Comparison of ENCODE assay signal across 1 cellular context in the genomic region with DNA sequence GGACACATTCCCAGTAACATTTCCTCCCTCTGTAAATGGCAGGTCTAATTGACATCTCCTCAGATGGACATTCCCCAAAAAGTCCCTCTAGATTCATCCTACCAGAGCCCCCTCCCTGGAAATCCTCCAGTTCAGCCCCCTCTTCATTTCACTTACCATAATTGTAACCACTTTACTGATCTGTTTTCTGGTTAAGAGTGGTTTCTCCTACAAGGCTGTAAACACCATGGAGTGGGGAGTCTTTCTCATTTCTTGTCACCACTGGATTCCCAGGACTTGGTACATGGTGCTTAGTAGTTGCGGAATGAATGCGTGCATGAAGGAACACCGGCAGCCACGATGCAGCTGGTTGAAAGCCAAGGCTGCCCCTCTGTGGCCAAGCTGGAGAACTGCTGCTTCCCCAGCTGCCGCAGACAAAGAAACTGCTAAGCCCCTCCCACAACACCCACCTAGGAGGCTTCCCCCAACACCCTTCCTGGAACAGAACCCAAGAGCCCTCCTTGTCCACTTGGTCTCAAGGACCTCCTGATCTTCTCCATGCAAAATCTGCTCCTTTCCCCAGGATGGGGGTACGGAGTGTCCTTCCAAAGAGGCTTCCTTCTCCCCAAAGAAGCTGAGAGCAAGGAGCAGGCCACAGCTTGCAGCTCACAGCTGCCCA.
TF ChIP-seq lines count a peak whose summit lies in the region.

No MANE protein-coding gene starts in this region.

TF ChIP-seq in K562, 482 proteins besides CTCF, POLR2A, EP300 and RAD21 (continues in another document):
- TF ChIP-seq ZNF75A (CRISPR knock-in tag; IDR thresholded peaks at IDR 0.05) = 0 out of 2 replicates have a peak, but pooled peaks have one; percentile 18
- TF ChIP-seq PHTF2 (CRISPR knock-in tag; IDR thresholded peaks at IDR 0.05) = no peak
- no peak; the same call in 1 of the 2 replicates for TF ChIP-seq PREB (CRISPR knock-in tag; IDR thresholded peaks at IDR 0.05)
- TF ChIP-seq MEF2D (tag; conservative IDR thresholded peaks at IDR 0.05; ENCODE audit: low read depth) = no peak
- TF ChIP-seq ZNF407 (IDR thresholded peaks at IDR 0.05; ENCODE audit: low read depth) = no peak
- TF ChIP-seq, protein P1, sequence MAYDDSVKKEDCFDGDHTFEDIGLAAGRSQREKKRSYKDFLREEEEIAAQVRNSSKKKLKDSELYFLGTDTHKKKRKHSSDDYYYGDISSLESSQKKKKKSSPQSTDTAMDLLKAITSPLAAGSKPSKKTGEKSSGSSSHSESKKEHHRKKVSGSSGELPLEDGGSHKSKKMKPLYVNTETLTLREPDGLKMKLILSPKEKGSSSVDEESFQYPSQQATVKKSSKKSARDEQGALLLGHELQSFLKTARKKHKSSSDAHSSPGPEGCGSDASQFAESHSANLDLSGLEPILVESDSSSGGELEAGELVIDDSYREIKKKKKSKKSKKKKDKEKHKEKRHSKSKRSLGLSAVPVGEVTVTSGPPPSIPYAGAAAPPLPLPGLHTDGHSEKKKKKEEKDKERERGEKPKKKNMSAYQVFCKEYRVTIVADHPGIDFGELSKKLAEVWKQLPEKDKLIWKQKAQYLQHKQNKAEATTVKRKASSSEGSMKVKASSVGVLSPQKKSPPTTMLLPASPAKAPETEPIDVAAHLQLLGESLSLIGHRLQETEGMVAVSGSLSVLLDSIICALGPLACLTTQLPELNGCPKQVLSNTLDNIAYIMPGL (CRISPR knock-in tag; IDR thresholded peaks at IDR 0.05) = no peak; the same call in 1 of the 2 replicates
- TF ChIP-seq ATF7 (IDR thresholded peaks at IDR 0.05) = no peak; the same call in none of the 2 replicates
- TF ChIP-seq HIVEP1 (CRISPR knock-in tag; IDR thresholded peaks at IDR 0.05) = peak; percentile 20
- peak; percentile 43 for TF ChIP-seq CHD4 (IDR thresholded peaks at IDR 0.05; ENCODE audit: insufficient read depth, insufficient replicate concordance, low read depth, low read length, poor library complexity, severe bottlenecking)
- TF ChIP-seq ZNF253 (CRISPR knock-in tag; conservative IDR thresholded peaks at IDR 0.05) = no peak
- 0 out of 2 replicates have a peak, but pooled peaks have one; percentile 54 for TF ChIP-seq ZFP30 (CRISPR knock-in tag; IDR thresholded peaks at IDR 0.05; ENCODE audit: borderline replicate concordance)
- TF ChIP-seq, protein P2, sequence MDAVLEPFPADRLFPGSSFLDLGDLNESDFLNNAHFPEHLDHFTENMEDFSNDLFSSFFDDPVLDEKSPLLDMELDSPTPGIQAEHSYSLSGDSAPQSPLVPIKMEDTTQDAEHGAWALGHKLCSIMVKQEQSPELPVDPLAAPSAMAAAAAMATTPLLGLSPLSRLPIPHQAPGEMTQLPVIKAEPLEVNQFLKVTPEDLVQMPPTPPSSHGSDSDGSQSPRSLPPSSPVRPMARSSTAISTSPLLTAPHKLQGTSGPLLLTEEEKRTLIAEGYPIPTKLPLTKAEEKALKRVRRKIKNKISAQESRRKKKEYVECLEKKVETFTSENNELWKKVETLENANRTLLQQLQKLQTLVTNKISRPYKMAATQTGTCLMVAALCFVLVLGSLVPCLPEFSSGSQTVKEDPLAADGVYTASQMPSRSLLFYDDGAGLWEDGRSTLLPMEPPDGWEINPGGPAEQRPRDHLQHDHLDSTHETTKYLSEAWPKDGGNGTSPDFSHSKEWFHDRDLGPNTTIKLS (IDR thresholded peaks at IDR 0.05; ENCODE audit: borderline replicate concordance, low read depth) = peak; percentile 48; the same call in 1 of the 2 replicates
- TF ChIP-seq CBX1 (IDR thresholded peaks at IDR 0.05; ENCODE audit: low read depth) = no peak
- peak; percentile 18 for TF ChIP-seq CBFB (CRISPR knock-in tag; IDR thresholded peaks at IDR 0.05)
- TF ChIP-seq, protein P3, sequence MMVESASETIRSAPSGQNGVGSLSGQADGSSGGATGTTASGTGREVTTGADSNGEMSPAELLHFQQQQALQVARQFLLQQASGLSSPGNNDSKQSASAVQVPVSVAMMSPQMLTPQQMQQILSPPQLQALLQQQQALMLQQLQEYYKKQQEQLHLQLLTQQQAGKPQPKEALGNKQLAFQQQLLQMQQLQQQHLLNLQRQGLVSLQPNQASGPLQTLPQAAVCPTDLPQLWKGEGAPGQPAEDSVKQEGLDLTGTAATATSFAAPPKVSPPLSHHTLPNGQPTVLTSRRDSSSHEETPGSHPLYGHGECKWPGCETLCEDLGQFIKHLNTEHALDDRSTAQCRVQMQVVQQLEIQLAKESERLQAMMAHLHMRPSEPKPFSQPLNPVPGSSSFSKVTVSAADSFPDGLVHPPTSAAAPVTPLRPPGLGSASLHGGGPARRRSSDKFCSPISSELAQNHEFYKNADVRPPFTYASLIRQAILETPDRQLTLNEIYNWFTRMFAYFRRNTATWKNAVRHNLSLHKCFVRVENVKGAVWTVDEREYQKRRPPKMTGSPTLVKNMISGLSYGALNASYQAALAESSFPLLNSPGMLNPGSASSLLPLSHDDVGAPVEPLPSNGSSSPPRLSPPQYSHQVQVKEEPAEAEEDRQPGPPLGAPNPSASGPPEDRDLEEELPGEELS (CRISPR knock-in tag; IDR thresholded peaks at IDR 0.05; ENCODE audit: borderline replicate concordance) = no peak; the same call in 1 of the 2 replicates
- no peak for TF ChIP-seq ZBTB8A (IDR thresholded peaks at IDR 0.05; ENCODE audit: partially characterized antibody)
- no peak for TF ChIP-seq ZNF655 (CRISPR knock-in tag; IDR thresholded peaks at IDR 0.05)
- no peak for TF ChIP-seq NR2C1 (IDR thresholded peaks at IDR 0.05)
- no peak for TF ChIP-seq NR2C1 (tag; IDR thresholded peaks at IDR 0.05)
- TF ChIP-seq BHLHE40 (IDR thresholded peaks at IDR 0.05; ENCODE audit: low read length) = peak; percentile 86
- TF ChIP-seq BRCA1 (IDR thresholded peaks at IDR 0.05) = no peak
- no peak for TF ChIP-seq BRCA1 (CRISPR knock-in tag; IDR thresholded peaks at IDR 0.05)
- no peak for TF ChIP-seq NR3C1 (CRISPR knock-in tag; IDR thresholded peaks at IDR 0.05)
- TF ChIP-seq NCOA1 (IDR thresholded peaks at IDR 0.05; ENCODE audit: low read depth) = no peak
- no peak; the same call in 1 of the 2 replicates for TF ChIP-seq MTA2 (IDR thresholded peaks at IDR 0.05; ENCODE audit: low read depth)
- TF ChIP-seq SRF (CRISPR knock-in tag; IDR thresholded peaks at IDR 0.05) = peak; percentile 37 to 64; a peak in 2 of 4 replicates
- TF ChIP-seq PURB (CRISPR knock-in tag; IDR thresholded peaks at IDR 0.05; ENCODE audit: low read depth) = no peak
- TF ChIP-seq PHF21A (IDR thresholded peaks at IDR 0.05; ENCODE audit: borderline replicate concordance, low read depth) = peak; percentile 64; the same call in 1 of the 2 replicates
- TF ChIP-seq RNF2 (IDR thresholded peaks at IDR 0.05) = no peak
- TF ChIP-seq CHD2 (IDR thresholded peaks at IDR 0.05; ENCODE audit: low read depth, low read length) = no peak
- peak in 1 of 2 experiments; percentile 18; a peak in 1 of 4 replicates for TF ChIP-seq HDAC1 (IDR thresholded peaks at IDR 0.05)
- TF ChIP-seq ATF6 (CRISPR knock-in tag; IDR thresholded peaks at IDR 0.05) = 0 out of 2 replicates have a peak, but pooled peaks have one; percentile 88
- TF ChIP-seq NONO (IDR thresholded peaks at IDR 0.05; ENCODE audit: low read depth in 2 of 2, low read length in 1 of 2) = peak in 1 of 2 experiments; percentile 58; a peak in 1 of 4 replicates
- no peak for TF ChIP-seq PRMT5 (CRISPR knock-in tag; IDR thresholded peaks at IDR 0.05)
